Comparison of ENCODE assay signal across 31 cellular contexts in the genomic region with DNA sequence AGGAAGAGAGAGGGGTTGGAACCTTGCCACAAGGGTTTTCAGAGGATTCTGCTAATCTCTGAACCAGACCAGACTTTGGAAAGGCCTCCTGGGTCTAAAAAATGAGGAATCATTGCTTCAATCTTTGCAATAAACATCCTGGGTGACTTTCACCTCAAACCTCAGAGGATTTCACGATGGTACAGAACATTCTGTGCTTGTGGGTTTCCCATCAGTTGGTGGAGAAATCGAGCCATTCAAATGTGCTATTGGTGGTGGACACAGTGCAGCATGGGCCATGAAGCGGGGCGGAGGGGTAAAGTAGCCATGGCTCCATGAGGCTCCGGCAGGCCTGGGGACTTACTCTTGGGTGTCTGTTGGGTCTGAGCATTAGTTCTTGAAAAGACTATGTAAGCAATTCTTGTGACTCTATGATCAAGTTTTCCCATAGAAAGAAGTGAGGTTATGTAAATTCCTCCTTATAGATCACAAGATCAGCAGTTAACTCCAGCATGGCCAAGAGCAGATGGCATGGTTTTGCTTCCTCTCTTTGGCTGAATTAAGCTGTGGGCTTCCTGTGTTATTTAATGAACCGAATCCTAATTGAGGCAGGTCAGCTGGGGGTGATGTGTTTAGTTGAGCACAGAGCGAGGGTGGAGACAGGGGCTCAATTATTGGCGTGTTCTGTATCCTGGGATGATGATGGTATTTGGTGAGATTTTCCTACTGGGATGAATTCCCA. TPM values are rescaled to one million over a fixed set of nuclear protein-coding genes. Genes with fewer than 3 reads are reported as not detected.
DNase-seq lines count a peak whose midpoint lies in the region; ATAC-seq, FAIRE-seq and TF ChIP-seq lines count a peak whose summit lies in the region.
"Had no signal": no experiment of that assay in that cellular context is flagged by ENCODE, and none has a peak within 500 bp of the region (broad histone marks: within the 10 kb centered on the region; RNA-seq: fewer than 3 reads in every experiment).

No MANE protein-coding gene starts in this region.

- H3K4me3 ChIP-seq in HepG2 (replicated peaks in 1 of 3; ENCODE audit: insufficient read depth in 1 of 3, low read depth in 2 of 3, low read length in 3 of 3): no peak overlapping the region
- H3K4me3 ChIP-seq in right lobe of liver: no peak overlapping the region
- no peak overlapping the region for H3K4me3 ChIP-seq in Caco-2 (ENCODE audit: low read depth, low read length)
- H3K4me3 ChIP-seq in MM.1S (ENCODE audit: low read length): no peak overlapping the region
- H3K4me3 ChIP-seq: HAP-1 had no signal

- H3K4me1 Mint-ChIP-seq in dendritic cell treated with granulocyte-macrophage colony-stimulating factor and Interleukin-4, amounts not matched to agents 40 ng/mL and 50 ng/mL, for 4 days (ENCODE audit: low read depth): peaks cover 79% of the 10 kb centered on the region
- peaks cover 49 to 56% of the 10 kb centered on the region in 2 donors for H3K4me1 Mint-ChIP-seq in natural killer cell treated with Interleukin-12 subunit alpha and Interleukin-12 subunit beta and Interleukin-15 and Interleukin-18, amount 100 ng/mL, for 72 hours (ENCODE audit: low read depth in 2 of 2)
- H3K4me1 Mint-ChIP-seq in Caco-2 (ENCODE audit: low read depth, unreplicated experiment): peaks cover 40% of the 10 kb centered on the region
- H3K4me1 Mint-ChIP-seq: activated CD4-positive, alpha-beta memory T cell treated with anti-CD3 and anti-CD28 coated beads, Interleukin-2, amount 10 ng/mL, durations not matched to agents 7 days and 5 days had no signal

- peaks cover 8% of the 10 kb centered on the region for H3K27me3 Mint-ChIP-seq in dendritic cell treated with granulocyte-macrophage colony-stimulating factor and Interleukin-4, amounts not matched to agents 40 ng/mL and 50 ng/mL, for 4 days
- peaks cover 54 to 73% of the 10 kb centered on the region in 2 donors for H3K27me3 Mint-ChIP-seq in natural killer cell treated with Interleukin-12 subunit alpha and Interleukin-12 subunit beta and Interleukin-15 and Interleukin-18, amount 100 ng/mL, for 72 hours
- H3K27me3 Mint-ChIP-seq in Caco-2 (ENCODE audit: insufficient read depth, unreplicated experiment): peaks cover 3% of the 10 kb centered on the region

- 75% methylated on average over 8 of the region's 8 CpGs for WGBS in HepG2 (ENCODE audit: low lambda C conversion rate)
- WGBS in right lobe of liver (ENCODE audit: insufficient coverage, low coverage, low lambda C conversion rate, missing lambda C conversion rate): 58% methylated on average over 7 of the region's 8 CpGs

- no peak for FAIRE-seq in HepG2 (lab: Jason Lieb, UNC)
- FAIRE-seq: islet of Langerhans had no signal

- H3K4me1 ChIP-seq in HepG2 (ENCODE audit: insufficient read depth, low read length): peaks cover 44% of the 10 kb centered on the region
- H3K4me1 ChIP-seq in right lobe of liver: peaks cover 0 to 15% (median 7%) of the 10 kb centered on the region in 4 donors
- H3K4me1 ChIP-seq in Caco-2: peaks cover 35% of the 10 kb centered on the region
- no peaks in the 10 kb centered on the region for H3K4me1 ChIP-seq in MM.1S (ENCODE audit: low read length)
- H3K4me1 ChIP-seq: HAP-1 had no signal

- peak overlapping the region; percentile 86 for H3K27ac Mint-ChIP-seq in dendritic cell treated with granulocyte-macrophage colony-stimulating factor and Interleukin-4, amounts not matched to agents 40 ng/mL and 50 ng/mL, for 4 days
- H3K27ac Mint-ChIP-seq in natural killer cell treated with Interleukin-12 subunit alpha and Interleukin-12 subunit beta and Interleukin-15 and Interleukin-18, amount 100 ng/mL, for 72 hours: no peak overlapping the region
- H3K27ac Mint-ChIP-seq in Caco-2 (ENCODE audit: unreplicated experiment): no peak overlapping the region
- H3K27ac Mint-ChIP-seq: activated CD4-positive, alpha-beta memory T cell treated with anti-CD3 and anti-CD28 coated beads, Interleukin-2, amount 10 ng/mL, durations not matched to agents 7 days and 5 days; activated naive CD8-positive, alpha-beta T cell treated with anti-CD3 and anti-CD28 coated beads, Interleukin-2, amount 10 ng/mL, durations not matched to agents 7 days and 5 days had no signal

- CTCF ChIA-PET in HepG2 (lab: Yijun Ruan, JAX; ENCODE audit: low intra/inter-chr PET ratio, low total read pairs): no interaction called here
- CTCF ChIA-PET in Caco-2 (lab: Charles Lee): no interaction called here

- TF ChIP-seq EP300 in HepG2 (IDR thresholded peaks at IDR 0.05; ENCODE audit: low read depth in 2 of 2, low read length in 2 of 2) (no peak), HepG2 (CRISPR knock-in tag; IDR thresholded peaks at IDR 0.05; ENCODE audit: borderline replicate concordance) (no peak)

- intact Hi-C loops in HepG2 (cut with micrococcal nuclease; ENCODE audit: unreplicated experiment) (loop anchor here (5.0 to 10.0 kb wide), 2 partner anchors 55 to 88 kb away; no protein-coding TSS in a partner anchor), right lobe of liver (cut with DNase I) (loop anchor here in 1 of 2 donors (10.0 kb wide), 1 partner anchor 95 kb away; no protein-coding TSS in a partner anchor), Caco-2 (cut with micrococcal nuclease; ENCODE audit: unreplicated experiment) (loop anchor here (5.0 kb wide), 1 partner anchor 648 kb away; no protein-coding TSS in a partner anchor)
- intact Hi-C loops in dendritic cell treated with granulocyte-macrophage colony-stimulating factor and Interleukin-4, amounts not matched to agents 40 ng/mL and 50 ng/mL, for 4 days (cut with micrococcal nuclease): loop anchor here (2.0 kb wide), 1 partner anchor 17 kb away; no protein-coding TSS in a partner anchor

- TF ChIP-seq POLR2A in HepG2 (IDR thresholded peaks at IDR 0.05; ENCODE audit: insufficient read depth in 1 of 2, low read depth in 2 of 2, low read length in 2 of 2) (no peak), right lobe of liver (IDR thresholded peaks at IDR 0.05) (no peak)

- H3K27ac ChIP-seq in HepG2 (ENCODE audit: extremely low read length, insufficient read depth, low read length) (no peak overlapping the region), right lobe of liver (peak overlapping the region in 1 of 3 donors; percentile 10), MM.1S (ENCODE audit: low read length) (no peak overlapping the region)

- no peak overlapping the region for H3K9ac ChIP-seq in HepG2 (ENCODE audit: insufficient read depth, low read depth, low read length)
- H3K9ac ChIP-seq in MM.1S (ENCODE audit: low read length): no peak overlapping the region

- no peak for DNase-seq in HepG2 (ENCODE audit: low spot score)
- no peak for DNase-seq in right lobe of liver
- DNase-seq in natural killer cell treated with Interleukin-12 subunit alpha and Interleukin-12 subunit beta and Interleukin-15 and Interleukin-18, amount 100 ng/mL, for 72 hours (ENCODE audit: low spot score): no peak
- DNase-seq in Caco-2: no peak
- DNase-seq in midbrain (lab: John Stamatoyannopoulos, UW): no peak
- no peak for DNase-seq in MM.1S
- no peak for DNase-seq in stimulated activated CD4-positive, alpha-beta T cell treated with anti-CD3 and anti-CD28 coated beads, Interleukin-1b, Interleukin-23, amount 100 ng/mL, for 48 hours
- DNase-seq: activated CD4-positive, alpha-beta memory T cell treated with anti-CD3 and anti-CD28 coated beads, Interleukin-2, amount 10 ng/mL, durations not matched to agents 7 days and 5 days; activated effector memory CD4-positive, alpha-beta T cell treated with Interleukin-2 at 50 U/mL for 16 hours; activated naive CD8-positive, alpha-beta T cell treated with anti-CD3 and anti-CD28 coated beads, Interleukin-2, amount 10 ng/mL, durations not matched to agents 7 days and 5 days; cerebellar nuclear complex; effector CD4-positive, alpha-beta T cell; EL; erythroblast; foreskin keratinocyte; hypothalamus; Kasumi-1; NCI-H1105 treated with DMSO at 0.1 percent for 48 hours; NCI-H2081; NCI-H226; NCI-H82; PC-3; posterior cingulate gyrus; SHP77 had no signal

- ATAC-seq in HepG2: no peak
- no peak for ATAC-seq in right lobe of liver
- no peak for ATAC-seq in natural killer cell treated with Interleukin-12 subunit alpha and Interleukin-12 subunit beta and Interleukin-15 and Interleukin-18, amount 100 ng/mL, for 72 hours
- ATAC-seq: foreskin keratinocyte, PC-3, sciatic nerve had no signal

- H2AFZ ChIP-seq in HepG2 (ENCODE audit: low read length) (no peak overlapping the region), MM.1S (ENCODE audit: low read length) (no peak overlapping the region)

- no peaks in the 10 kb centered on the region for H3K9me3 ChIP-seq in HepG2 (ENCODE audit: low read length)
- no peaks in the 10 kb centered on the region for H3K9me3 ChIP-seq in right lobe of liver
- H3K9me3 ChIP-seq in Caco-2: no peaks in the 10 kb centered on the region
- H3K9me3 ChIP-seq in MM.1S (replicated peaks; ENCODE audit: insufficient read depth, low read length): no peaks in the 10 kb centered on the region
- H3K9me3 ChIP-seq: HAP-1 had no signal

- no peaks in the 10 kb centered on the region for H3K9me3 Mint-ChIP-seq in dendritic cell treated with granulocyte-macrophage colony-stimulating factor and Interleukin-4, amounts not matched to agents 40 ng/mL and 50 ng/mL, for 4 days
- no peaks in the 10 kb centered on the region for H3K9me3 Mint-ChIP-seq in natural killer cell treated with Interleukin-12 subunit alpha and Interleukin-12 subunit beta and Interleukin-15 and Interleukin-18, amount 100 ng/mL, for 72 hours
- peaks cover 12% of the 10 kb centered on the region for H3K9me3 Mint-ChIP-seq in Caco-2 (ENCODE audit: unreplicated experiment)
- H3K9me3 Mint-ChIP-seq: activated CD4-positive, alpha-beta memory T cell treated with anti-CD3 and anti-CD28 coated beads, Interleukin-2, amount 10 ng/mL, durations not matched to agents 7 days and 5 days; activated naive CD8-positive, alpha-beta T cell treated with anti-CD3 and anti-CD28 coated beads, Interleukin-2, amount 10 ng/mL, durations not matched to agents 7 days and 5 days had no signal

- no peak overlapping the region for H3K4me3 Mint-ChIP-seq in dendritic cell treated with granulocyte-macrophage colony-stimulating factor and Interleukin-4, amounts not matched to agents 40 ng/mL and 50 ng/mL, for 4 days
- peak overlapping the region; percentile 24 for H3K4me3 Mint-ChIP-seq in natural killer cell treated with Interleukin-12 subunit alpha and Interleukin-12 subunit beta and Interleukin-15 and Interleukin-18, amount 100 ng/mL, for 72 hours
- no peak overlapping the region for H3K4me3 Mint-ChIP-seq in Caco-2 (ENCODE audit: unreplicated experiment)
- H3K4me3 Mint-ChIP-seq: activated CD4-positive, alpha-beta memory T cell treated with anti-CD3 and anti-CD28 coated beads, Interleukin-2, amount 10 ng/mL, durations not matched to agents 7 days and 5 days; activated naive CD8-positive, alpha-beta T cell treated with anti-CD3 and anti-CD28 coated beads, Interleukin-2, amount 10 ng/mL, durations not matched to agents 7 days and 5 days had no signal

- no peaks in the 10 kb centered on the region for H3K79me2 ChIP-seq in HepG2 (ENCODE audit: insufficient read depth, low read length)
- H3K79me2 ChIP-seq in MM.1S (ENCODE audit: low read length): no peaks in the 10 kb centered on the region

- POLR2A ChIA-PET in HepG2 (lab: Yijun Ruan, JAX): interaction anchor here (5.0 kb wide), 1 partner anchor 9 kb away, joined by 58 read pairs; no protein-coding TSS in a partner anchor
- POLR2A ChIA-PET in Caco-2 (lab: Charles Lee): no interaction called here

- no peaks in the 10 kb centered on the region for H3F3A ChIP-seq in MM.1S (ENCODE audit: insufficient read depth, low read length)

- peaks cover 38% of the 10 kb centered on the region for H3K36me3 Mint-ChIP-seq in dendritic cell treated with granulocyte-macrophage colony-stimulating factor and Interleukin-4, amounts not matched to agents 40 ng/mL and 50 ng/mL, for 4 days (ENCODE audit: low read depth)
- H3K36me3 Mint-ChIP-seq in natural killer cell treated with Interleukin-12 subunit alpha and Interleukin-12 subunit beta and Interleukin-15 and Interleukin-18, amount 100 ng/mL, for 72 hours: peaks cover 5% of the 10 kb centered on the region
- peaks cover 5% of the 10 kb centered on the region for H3K36me3 Mint-ChIP-seq in Caco-2 (ENCODE audit: insufficient read depth, unreplicated experiment)
- H3K36me3 Mint-ChIP-seq: activated naive CD8-positive, alpha-beta T cell treated with anti-CD3 and anti-CD28 coated beads, Interleukin-2, amount 10 ng/mL, durations not matched to agents 7 days and 5 days had no signal

- in situ Hi-C loops in HepG2 (cut with HindIII; ENCODE audit: extremely low pct_ligation_motif_present, low pct_unique_long_range_greater_than_20kb): loop anchor here (10.0 kb wide), 1 partner anchor 365 kb away; a partner anchor contains a TSS

- H3K4me2 ChIP-seq in HepG2 (ENCODE audit: low read depth, low read length): no peak overlapping the region
- no peak overlapping the region for H3K4me2 ChIP-seq in MM.1S (ENCODE audit: low read depth, low read length)

- H3K9me2 ChIP-seq in MM.1S (replicated peaks; ENCODE audit: insufficient read depth, low read length): no peaks in the 10 kb centered on the region

- TF ChIP-seq CTCF in HepG2 (CRISPR knock-in tag; IDR thresholded peaks at IDR 0.05): no peak
- no peak for TF ChIP-seq CTCF in right lobe of liver (IDR thresholded peaks at IDR 0.05)
- no peak for TF ChIP-seq CTCF in Caco-2 (IDR thresholded peaks at IDR 0.05; ENCODE audit: insufficient read depth in 1 of 2, low read depth in 1 of 2, low read length in 1 of 2, severe bottlenecking in 1 of 2, unreplicated experiment in 1 of 2)
- no peak for TF ChIP-seq CTCF in MM.1S (IDR thresholded peaks at IDR 0.05; ENCODE audit: low read length)

- H4K20me1 ChIP-seq in HepG2 (ENCODE audit: insufficient read depth, low read length): no peaks in the 10 kb centered on the region
- H4K20me1 ChIP-seq in MM.1S (ENCODE audit: insufficient read depth, low read length): no peaks in the 10 kb centered on the region

- H3K36me3 ChIP-seq in HepG2 (replicated peaks in 1 of 2; ENCODE audit: control insufficient read depth in 1 of 2, insufficient read depth in 2 of 2, low read length in 2 of 2): no peaks in the 10 kb centered on the region
- H3K36me3 ChIP-seq in right lobe of liver: no peaks in the 10 kb centered on the region
- H3K36me3 ChIP-seq in Caco-2 (ENCODE audit: control insufficient read depth, insufficient read depth, low read length): no peaks in the 10 kb centered on the region
- no peaks in the 10 kb centered on the region for H3K36me3 ChIP-seq in MM.1S (replicated peaks; ENCODE audit: insufficient read depth, low read length)
- H3K36me3 ChIP-seq: HAP-1 had no signal

- BruUV-seq in HepG2 (replicated peaks; lab: Mats Ljungman, UMichigan) (no TSS peak), Caco-2 (replicated peaks; lab: Mats Ljungman, UMichigan) (no TSS peak)

- H3K27me3 ChIP-seq in HepG2 (ENCODE audit: control insufficient read depth in 1 of 2, insufficient read depth in 2 of 2, low read length in 2 of 2): peaks cover 0 to 45% of the 10 kb centered on the region in 2 experiments; a peak in 3 of 5 replicates
- H3K27me3 ChIP-seq in right lobe of liver: no peaks in the 10 kb centered on the region
- no peaks in the 10 kb centered on the region for H3K27me3 ChIP-seq in Caco-2 (replicated peaks; ENCODE audit: control insufficient read depth, insufficient read depth, low read length)
- H3K27me3 ChIP-seq in MM.1S (replicated peaks; ENCODE audit: insufficient read depth, low read length): no peaks in the 10 kb centered on the region
- H3K27me3 ChIP-seq: foreskin keratinocyte had no signal

- no peak for TF ChIP-seq RAD21 in HepG2 (CRISPR knock-in tag; IDR thresholded peaks at IDR 0.05)

RNA-seq across cellular contexts. Expression of a gene that starts 1.9 kb away (rescaled TPM):
- total RNA-seq in HepG2 (2016; rRNA removed; fragmentation: Illumina TruSeq; extraction: Trizol): 1.9 and 3.6 TPM in 2 replicates
- total RNA-seq in HepG2 (2016; cell fraction: cytosol; rRNA removed; fragmentation: Illumina TruSeq; extraction: Trizol; ENCODE audit: low read depth): 0.88 and 1.0 TPM in 2 replicates
- 2.6 and 4.1 TPM in 2 replicates for total RNA-seq in HepG2 (2016; cell fraction: insoluble cytoplasmic fraction; rRNA removed; fragmentation: Illumina TruSeq; extraction: Trizol)
- 0.93 and 1.1 TPM in 2 replicates for total RNA-seq in HepG2 (2016; cell fraction: membrane; rRNA removed; fragmentation: Illumina TruSeq; extraction: Trizol)
- total RNA-seq in HepG2 (2016; cell fraction: nucleus; rRNA removed; fragmentation: Illumina TruSeq; extraction: Trizol): 2.8 and 3.1 TPM in 2 replicates
- 4.7 and 7.3 TPM in 2 replicates for polyA plus RNA-seq in HepG2 (2011; rRNA removed)
- 6.0 and 6.1 TPM in 2 replicates for polyA plus RNA-seq in HepG2 (2011; cell fraction: cytosol; rRNA removed)
- 2.0 and 2.8 TPM in 2 replicates for polyA plus RNA-seq in HepG2 (2011; cell fraction: nucleus; rRNA removed)
- polyA plus RNA-seq in HepG2 (2012): 3.1 and 4.5 TPM in 2 replicates
- 1.2 and 1.3 TPM in 2 replicates for polyA plus RNA-seq in HepG2 (2016; cell fraction: cytosol; fragmentation: Illumina TruSeq; extraction: Trizol; ENCODE audit: low read depth)
- 1.8 and 3.2 TPM in 2 replicates for polyA plus RNA-seq in HepG2 (2016; cell fraction: insoluble cytoplasmic fraction; fragmentation: Illumina TruSeq; extraction: Trizol; ENCODE audit: low read depth)
- 0.65 and 1.0 TPM in 2 replicates for polyA plus RNA-seq in HepG2 (2016; cell fraction: membrane; fragmentation: Illumina TruSeq; extraction: Trizol; ENCODE audit: low read depth)
- polyA plus RNA-seq in HepG2 (2016; cell fraction: nucleus; fragmentation: Illumina TruSeq; extraction: Trizol; ENCODE audit: insufficient read depth, low read depth): 3.7 and 3.8 TPM in 2 replicates
- polyA minus RNA-seq in HepG2 (2011; rRNA and poly(A)+ RNA removed; ENCODE audit: low replicate concordance): 4.2 TPM in 1 of 2 replicates, not detected in the other
- polyA minus RNA-seq in HepG2 (2011; cell fraction: cytosol; rRNA and poly(A)+ RNA removed): 3.3 and 3.6 TPM in 2 replicates
- 2.3 and 2.5 TPM in 2 replicates for polyA minus RNA-seq in HepG2 (2011; cell fraction: nucleus; rRNA and poly(A)+ RNA removed)
- 10 to 100 TPM in 4 of 6 experiments, 1 to 10 TPM in 2; 5.5 to 22.8 (median 12.3) TPM for total RNA-seq in right lobe of liver
- not detected for total RNA-seq in natural killer cell treated with Interleukin-12 subunit alpha and Interleukin-12 subunit beta and Interleukin-15 and Interleukin-18, amount 100 ng/mL, for 72 hours
- total RNA-seq in Caco-2 (2022): 10.1 and 15.5 TPM in 2 replicates
- total RNA-seq: A673 had no signal
- polyA plus RNA-seq: BJ, neural cell had no signal
